In the genomic region with DNA sequence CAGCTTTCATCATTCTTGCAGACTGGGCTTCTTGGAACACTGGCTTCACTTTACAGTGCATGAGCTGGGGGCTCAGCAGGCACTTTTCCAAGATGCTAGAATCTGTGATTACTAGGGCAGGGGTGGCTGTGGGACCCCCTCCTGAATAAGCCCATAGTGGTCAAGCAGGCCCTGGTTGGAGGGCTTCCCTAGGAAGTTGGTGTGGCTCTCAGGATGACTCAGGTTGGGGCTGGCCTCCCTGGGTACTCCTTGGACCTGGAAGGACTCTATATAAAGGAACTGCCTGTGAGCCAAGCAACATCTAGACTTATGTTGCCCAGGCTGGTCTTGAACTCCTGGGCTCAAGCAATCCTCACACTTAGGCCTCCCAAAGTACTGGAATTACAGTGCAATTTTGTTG, we compare ENCODE assay signal across 31 cellular contexts.
"Had no signal": no experiment of that assay in that cellular context is flagged by ENCODE, and none has a peak within 500 bp of the region (broad histone marks: within the 10 kb centered on the region; RNA-seq: fewer than 3 reads in every experiment).

No MANE protein-coding gene starts in this region.

- H3K27me3 Mint-ChIP-seq: progenitor cell of endocrine pancreas; stimulated activated naive CD8-positive, alpha-beta T cell treated with anti-CD3 and anti-CD28 coated beads, Interleukin-15, amount 100 ng/mL, for 72 hours; type B pancreatic cell had no signal

- H3K36me3 Mint-ChIP-seq: type B pancreatic cell had no signal

- H3K27me3 ChIP-seq: neutrophil, ovary, right lobe of liver, testis, transverse colon, vagina had no signal

- H3K9me3 ChIP-seq: neutrophil, ovary, psoas muscle, right lobe of liver, sigmoid colon, suprapubic skin, testis, tibial artery, vagina had no signal

- H3K4me1 ChIP-seq: parathyroid adenoma, psoas muscle, right lobe of liver, sigmoid colon, suprapubic skin, testis, tibial artery, vagina had no signal

- H3K4me3 ChIP-seq: ovary, psoas muscle, right lobe of liver, sigmoid colon, suprapubic skin, testis, tibial artery, transverse colon, vagina had no signal

- H3K27ac ChIP-seq: neutrophil, ovary, parathyroid adenoma, psoas muscle, right lobe of liver, sigmoid colon, suprapubic skin, testis, tibial artery, transverse colon, vagina had no signal

- H3K36me3 ChIP-seq: neutrophil, ovary, right lobe of liver, sigmoid colon, suprapubic skin, tibial artery, transverse colon, vagina had no signal

- ATAC-seq: naive thymus-derived CD8-positive, alpha-beta T cell; natural killer cell treated with Interleukin-12 subunit alpha and Interleukin-12 subunit beta and Interleukin-15 and Interleukin-18, amount 100 ng/mL, for 72 hours; psoas muscle; right cardiac atrium; right lobe of liver; stimulated activated memory B cell treated with anti-CD40 and anti-IgM and Interleukin-4, amounts not matched to agents 10 μg/mL and 1 μg/mL and 100 μg/mL, for 72 hours; stimulated activated naive CD8-positive, alpha-beta T cell treated with anti-CD3 and anti-CD28 coated beads, Interleukin-15, amount 100 ng/mL, for 72 hours; stimulated activated naive CD8-positive, alpha-beta T cell treated with anti-CD3 and anti-CD28 coated beads, Interleukin-15, Interleukin-2, amounts not matched to agents 100 U/mL and 50 U/mL, for 24 hours had no signal

- H3K27ac Mint-ChIP-seq: naive thymus-derived CD8-positive, alpha-beta T cell; natural killer cell treated with Interleukin-12 subunit alpha and Interleukin-12 subunit beta and Interleukin-15 and Interleukin-18, amount 100 ng/mL, for 72 hours; nephron progenitor cell; progenitor cell of endocrine pancreas; stimulated activated memory B cell treated with anti-CD40 and anti-IgM and Interleukin-4, amounts not matched to agents 10 μg/mL and 1 μg/mL and 100 μg/mL, for 72 hours; stimulated activated naive CD8-positive, alpha-beta T cell treated with anti-CD3 and anti-CD28 coated beads, Interleukin-15, amount 100 ng/mL, for 72 hours; type B pancreatic cell had no signal

- FAIRE-seq: small intestine, urothelium cell line had no signal

- H3K4me1 Mint-ChIP-seq: naive thymus-derived CD8-positive, alpha-beta T cell; nephron progenitor cell; neural crest cell; stimulated activated memory B cell treated with anti-CD40 and anti-IgM and Interleukin-4, amounts not matched to agents 10 μg/mL and 1 μg/mL and 100 μg/mL, for 72 hours; stimulated activated naive CD8-positive, alpha-beta T cell treated with anti-CD3 and anti-CD28 coated beads, Interleukin-15, amount 100 ng/mL, for 72 hours had no signal

- H3K9ac ChIP-seq: parathyroid adenoma had no signal

- H3K79me2 ChIP-seq: parathyroid adenoma had no signal

- DNase-seq: naive thymus-derived CD8-positive, alpha-beta T cell; nephron progenitor cell; nucleus accumbens; ovary; posterior cingulate gyrus; psoas muscle; right cardiac atrium; right lobe of liver; sigmoid colon; small intestine; stimulated activated CD4-positive, alpha-beta T cell treated with anti-CD3 and anti-CD28 coated beads, Interleukin-15, amount 100 ng/mL, for 24 hours; stimulated activated CD4-positive, alpha-beta T cell treated with anti-CD3 and anti-CD28 coated beads, Interleukin-2, amount 100 ng/mL, for 24 hours; stimulated activated CD4-positive, alpha-beta T cell treated with anti-CD3 and anti-CD28 coated beads, Interleukin-2, amount 100 ng/mL, for 48 hours; stimulated activated CD4-positive, alpha-beta T cell treated with anti-CD3 and anti-CD28 coated beads, Interleukin-4, amount 100 ng/mL, for 24 hours; stimulated activated naive CD4-positive, alpha-beta T cell; stimulated activated naive CD8-positive, alpha-beta T cell treated with anti-CD3 and anti-CD28 coated beads, Interleukin-15, amount 100 ng/mL, for 72 hours; stimulated activated naive CD8-positive, alpha-beta T cell treated with anti-CD3 and anti-CD28 coated beads, Interleukin-15, Interleukin-2, amounts not matched to agents 100 U/mL and 50 U/mL, for 24 hours; substantia nigra; testis; tibial artery; transverse colon had no signal

- H2AFZ ChIP-seq: parathyroid adenoma had no signal

- H3K4me3 Mint-ChIP-seq: naive thymus-derived CD8-positive, alpha-beta T cell; natural killer cell treated with Interleukin-12 subunit alpha and Interleukin-12 subunit beta and Interleukin-15 and Interleukin-18, amount 100 ng/mL, for 72 hours; nephron progenitor cell; neural crest cell; stimulated activated memory B cell treated with anti-CD40 and anti-IgM and Interleukin-4, amounts not matched to agents 10 μg/mL and 1 μg/mL and 100 μg/mL, for 72 hours; stimulated activated naive CD8-positive, alpha-beta T cell treated with anti-CD3 and anti-CD28 coated beads, Interleukin-15, amount 100 ng/mL, for 72 hours; type B pancreatic cell had no signal
